Comparison of ENCODE assay signal across 9 cellular contexts in the genomic region with DNA sequence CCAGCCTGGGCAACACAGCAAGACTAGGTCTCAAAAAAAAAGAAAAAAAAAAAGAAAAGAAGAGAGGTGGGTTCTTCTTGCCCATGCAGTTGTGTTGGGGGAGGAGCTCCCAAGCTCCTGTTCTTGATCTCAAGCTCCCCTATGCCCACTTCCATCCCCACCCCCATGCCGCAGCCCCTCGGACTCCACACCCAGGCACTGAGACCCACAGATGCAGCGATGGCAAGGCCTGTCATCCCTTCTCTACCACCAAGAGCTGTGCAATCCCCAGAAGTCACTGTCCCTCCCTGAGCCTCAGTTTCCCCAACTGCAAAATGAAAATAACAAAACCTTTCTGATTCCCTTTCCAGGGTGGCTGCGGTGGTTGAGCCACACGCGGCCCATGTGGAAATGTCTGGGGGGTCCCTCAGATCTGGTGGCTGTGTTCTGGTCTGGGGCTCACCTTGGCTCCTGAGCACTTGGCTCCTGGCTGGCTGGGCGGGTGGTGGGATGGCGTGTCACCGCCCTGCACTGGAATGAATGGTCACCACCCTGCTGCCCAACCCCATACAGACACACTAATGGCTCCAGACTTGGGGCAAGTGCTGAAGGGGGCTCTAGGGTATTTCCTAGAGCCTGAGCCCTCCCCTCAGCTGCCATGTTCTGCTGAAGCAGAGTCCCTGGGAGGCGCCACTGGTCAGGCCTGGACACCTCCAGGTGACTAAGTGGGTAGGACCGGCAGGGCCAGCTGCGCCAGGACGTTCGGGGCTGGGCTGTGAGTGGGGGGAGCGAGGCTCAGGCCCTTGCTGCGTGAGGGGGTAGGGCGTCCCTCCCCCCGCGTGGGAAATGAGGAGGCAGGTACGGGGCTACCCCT. TPM values are rescaled to one million over a fixed set of nuclear protein-coding genes. Genes with fewer than 3 reads are reported as not detected.
DNase-seq lines count a peak whose midpoint lies in the region; ATAC-seq and TF ChIP-seq lines count a peak whose summit lies in the region.
"Had no signal": no experiment of that assay in that cellular context is flagged by ENCODE, and none has a peak within 500 bp of the region (broad histone marks: within the 10 kb centered on the region; RNA-seq: fewer than 3 reads in every experiment).

No MANE protein-coding gene starts in this region.

- peaks cover 25% of the 10 kb centered on the region for H3K36me3 Mint-ChIP-seq in Calu3 (ENCODE audit: insufficient read depth, unreplicated experiment)

- no TSS peak for BruUV-seq in Calu3 (replicated peaks; lab: Mats Ljungman, UMichigan)

- ATAC-seq in HG02981 (IDR thresholded peaks at IDR 0.05; ENCODE audit: unreplicated experiment) = no peak

- H3K9me3 ChIP-seq in left ventricle myocardium inferior (replicated peaks) = no peaks in the 10 kb centered on the region

- DNase-seq in Calu3 = peak; percentile 49
- DNase-seq in SW480 (ENCODE audit: low spot score) = peak; percentile 79
- peak; percentile 10 for DNase-seq in left ventricle myocardium inferior
- DNase-seq in D341Med (ENCODE audit: low spot score) = no peak
- no peak for DNase-seq in NCI-H446 treated with DMSO at 0.1 percent for 48 hours (lab: John Stamatoyannopoulos, UW)
- DNase-seq in RPMI8226 = no peak
- DNase-seq: kidney glomerular epithelial cell had no signal

- H3K9ac ChIP-seq in rectal smooth muscle tissue (ENCODE audit: low read length) = peak overlapping the region; percentile 56

- H3K4me1 ChIP-seq in left ventricle myocardium inferior (peaks cover 20% of the 10 kb centered on the region), rectal smooth muscle tissue (ENCODE audit: control insufficient read depth, insufficient read depth, low read length) (no peaks in the 10 kb centered on the region)

- H3K27ac ChIP-seq in left ventricle myocardium inferior (replicated peaks) (no peak overlapping the region), rectal smooth muscle tissue (ENCODE audit: low read depth, low read length) (no peak overlapping the region)

- H3K27ac Mint-ChIP-seq in Calu3 (ENCODE audit: unreplicated experiment) = peak overlapping the region; percentile 54

- H3K36me3 ChIP-seq in left ventricle myocardium inferior (no peaks in the 10 kb centered on the region), rectal smooth muscle tissue (ENCODE audit: control insufficient read depth, insufficient read depth, low read length) (no peaks in the 10 kb centered on the region)

- peak overlapping the region; percentile 69 for H3K4me3 Mint-ChIP-seq in Calu3 (ENCODE audit: low read depth, unreplicated experiment)

- H3K4me1 Mint-ChIP-seq in Calu3 (ENCODE audit: low read depth, unreplicated experiment) = no peaks in the 10 kb centered on the region

- no peak for TF ChIP-seq CTCF in Calu3 (IDR thresholded peaks at IDR 0.05; ENCODE audit: unreplicated experiment)
- TF ChIP-seq CTCF in left ventricle myocardium inferior (IDR thresholded peaks at IDR 0.05; ENCODE audit: borderline replicate concordance) = no peak

- H3K27me3 Mint-ChIP-seq in Calu3 (ENCODE audit: unreplicated experiment) = peaks cover 62% of the 10 kb centered on the region

- no peaks in the 10 kb centered on the region for H3K9me3 Mint-ChIP-seq in Calu3 (ENCODE audit: low read depth, unreplicated experiment)

- peak overlapping the region; percentile 62 for H3K4me3 ChIP-seq in left ventricle myocardium inferior
- peak overlapping the region; percentile 54 for H3K4me3 ChIP-seq in rectal smooth muscle tissue (ENCODE audit: low read length)

- intact Hi-C loops in Calu3 (cut with micrococcal nuclease; ENCODE audit: unreplicated experiment) (no loop called here), left ventricle myocardium inferior (cut with micrococcal nuclease) (no loop called here)

- CTCF ChIA-PET in Calu3 (lab: Charles Lee) = no interaction called here

- H3K27me3 ChIP-seq in left ventricle myocardium inferior (ENCODE audit: low read depth) (peaks cover 87% of the 10 kb centered on the region), rectal smooth muscle tissue (ENCODE audit: control insufficient read depth, insufficient read depth, low read length) (peaks cover 18% of the 10 kb centered on the region)

RNA-seq across cellular contexts. Expression of gene KIF26A, which starts 22.5 kb away (rescaled TPM):
- 0.07 TPM in 2 replicates for total RNA-seq in Calu3 (2022)
- total RNA-seq in left ventricle myocardium inferior = 6.5 TPM

RNA-seq across cellular contexts. Expression of gene ASPG, which starts 30.4 kb away (rescaled TPM):
- total RNA-seq in Calu3 (2022) = not detected in 2 replicates
- total RNA-seq in left ventricle myocardium inferior = 27.1 TPM

Comparison
In these comparisons a context has a peak if more than half of its experiments do, and no peak if none do; other contexts are left out.
1. DNase-seq: peak in Calu3 (single experiment), SW480 (single experiment) and left ventricle myocardium inferior (single experiment); none in D341Med (single experiment), NCI-H446 treated with DMSO at 0.1 percent for 48 hours (single experiment) and RPMI8226 (single experiment).
2. RNA of gene ASPG, which starts 30.4 kb away (total RNA-seq): 27.1 TPM in left ventricle myocardium inferior (single experiment); not detected in Calu3; every median in the first group is over 10 times any median in the second.